In genomic region chr14:61764342-61765122, GRCh38 we compare ENCODE assay signal across 12 cellular contexts. TPM values are rescaled to one million over a fixed set of nuclear protein-coding genes. Genes with fewer than 3 reads are reported as not detected.
DNase-seq lines count a peak whose midpoint lies in the region; FAIRE-seq and TF ChIP-seq lines count a peak whose summit lies in the region.
"Had no signal": no experiment of that assay in that cellular context is flagged by ENCODE, and none has a peak within 500 bp of the region (broad histone marks: within the 10 kb centered on the region; RNA-seq: fewer than 3 reads in every experiment).

No MANE protein-coding gene starts in this region.

- H4K20me1 ChIP-seq in OCI-LY3 (ENCODE audit: insufficient read depth, low read length) (no peaks in the 10 kb centered on the region), endothelial cell of umbilical vein (replicated peaks; ENCODE audit: control insufficient read depth, extremely low read depth, insufficient read depth, low read length) (no peaks in the 10 kb centered on the region)

- H3K36me3 ChIP-seq in OCI-LY3 (replicated peaks; ENCODE audit: low read depth, low read length) (peaks cover 21% of the 10 kb centered on the region), endothelial cell of umbilical vein (ENCODE audit: control insufficient read depth in 2 of 2, extremely low read depth in 1 of 2, insufficient read depth in 2 of 2, low read length in 2 of 2) (peaks cover 0 to 6% of the 10 kb centered on the region in 2 experiments)
- H3K36me3 ChIP-seq: pancreas had no signal

- no peaks in the 10 kb centered on the region for H3K27me3 Mint-ChIP-seq in activated CD4-positive, alpha-beta T cell treated with anti-CD3 and anti-CD28 coated beads, Interleukin-2, amount 10 ng/mL, durations not matched to agents 7 days and 5 days
- H3K27me3 Mint-ChIP-seq in progenitor cell of endocrine pancreas: no peaks in the 10 kb centered on the region

- FAIRE-seq in endothelial cell of umbilical vein (lab: Jason Lieb, UNC): no peak
- FAIRE-seq: pancreas had no signal

- intact Hi-C loops in endothelial cell of umbilical vein (cut with micrococcal nuclease): loop anchor here (2.0 to 10.0 kb wide), 2 partner anchors 70 to 470 kb away; partner anchors contain the start of gene HIF1A

- H3K79me2 ChIP-seq in OCI-LY3 (ENCODE audit: low read length) (peaks cover 42% of the 10 kb centered on the region), endothelial cell of umbilical vein (ENCODE audit: control insufficient read depth, insufficient read depth, low read length) (peaks cover 50% of the 10 kb centered on the region)

- H3K9me3 ChIP-seq in OCI-LY3 (ENCODE audit: insufficient read depth, low read length): no peaks in the 10 kb centered on the region
- H3K9me3 ChIP-seq in endothelial cell of umbilical vein (replicated peaks; ENCODE audit: control insufficient read depth, insufficient read depth, low read length): no peaks in the 10 kb centered on the region
- H3K9me3 ChIP-seq: pancreas had no signal

- CTCF ChIA-PET in activated CD4-positive, alpha-beta T cell treated with anti-CD3 and anti-CD28 coated beads, Interleukin-2, amount 10 ng/mL, durations not matched to agents 7 days and 5 days (lab: Charles Lee): interaction anchor here (0.5 kb wide), 1 partner anchor 39 kb away, joined by 5 read pairs; no protein-coding TSS in a partner anchor
- CTCF ChIA-PET in endothelial cell of umbilical vein (lab: Charles Lee): interaction anchor here (0.9 to 5.6 kb wide), 7 partner anchors 11 to 362 kb away, joined by 3 to 24 read pairs (median 4); no protein-coding TSS in a partner anchor

- no peak for TF ChIP-seq POLR2A in endothelial cell of umbilical vein (IDR thresholded peaks at IDR 0.05; ENCODE audit: low read depth, low read length)

- H3K4me3 Mint-ChIP-seq in activated CD4-positive, alpha-beta T cell treated with anti-CD3 and anti-CD28 coated beads, Interleukin-2, amount 10 ng/mL, durations not matched to agents 7 days and 5 days: peak overlapping the region; percentile 30
- H3K4me3 Mint-ChIP-seq in progenitor cell of endocrine pancreas (ENCODE audit: low read depth): no peak overlapping the region

- H3K4me3 ChIP-seq in OCI-LY3 (ENCODE audit: low read length): no peak overlapping the region
- peak overlapping the region in 2 of 3 experiments; percentile 3 to 83 for H3K4me3 ChIP-seq in endothelial cell of umbilical vein (replicated peaks in 1 of 3; ENCODE audit: insufficient read depth in 1 of 3, low read depth in 1 of 3, low read length in 3 of 3)
- peak overlapping the region; percentile 92 for H3K4me3 ChIP-seq in skeletal muscle cell (ENCODE audit: low read depth, low read length)
- H3K4me3 ChIP-seq: pancreas had no signal

- no peak overlapping the region for H3K9ac ChIP-seq in OCI-LY3 (ENCODE audit: low read length)
- peak overlapping the region; percentile 46 for H3K9ac ChIP-seq in endothelial cell of umbilical vein (replicated peaks; ENCODE audit: extremely low read depth, insufficient read depth, low read length)

- no peak for TF ChIP-seq CTCF in OCI-LY3 (IDR thresholded peaks at IDR 0.05; ENCODE audit: low read depth, low read length)
- TF ChIP-seq CTCF in endothelial cell of umbilical vein (IDR thresholded peaks at IDR 0.05; ENCODE audit: extremely low read depth in 1 of 2, insufficient read depth in 1 of 2, low read depth in 1 of 2, low read length in 2 of 2): no peak
- TF ChIP-seq CTCF in progenitor cell of endocrine pancreas (IDR thresholded peaks at IDR 0.05; ENCODE audit: unreplicated experiment): no peak

- H3K27ac Mint-ChIP-seq in activated CD4-positive, alpha-beta T cell treated with anti-CD3 and anti-CD28 coated beads, Interleukin-2, amount 10 ng/mL, durations not matched to agents 7 days and 5 days: no peak overlapping the region
- no peak overlapping the region for H3K27ac Mint-ChIP-seq in progenitor cell of endocrine pancreas

- H2AFZ ChIP-seq in OCI-LY3 (ENCODE audit: low read depth, low read length) (no peak overlapping the region), endothelial cell of umbilical vein (ENCODE audit: low read depth, low read length) (no peak overlapping the region)

- peaks cover 51% of the 10 kb centered on the region for H3K4me1 Mint-ChIP-seq in activated CD4-positive, alpha-beta T cell treated with anti-CD3 and anti-CD28 coated beads, Interleukin-2, amount 10 ng/mL, durations not matched to agents 7 days and 5 days
- H3K4me1 Mint-ChIP-seq in progenitor cell of endocrine pancreas (ENCODE audit: low read depth): peaks cover 33% of the 10 kb centered on the region

- H3K9me1 ChIP-seq in endothelial cell of umbilical vein (replicated peaks; ENCODE audit: control insufficient read depth, extremely low read depth, insufficient read depth, low read length): no peaks in the 10 kb centered on the region

- H3K27ac ChIP-seq in OCI-LY3 (ENCODE audit: low read length) (no peak overlapping the region), endothelial cell of umbilical vein (ENCODE audit: insufficient read depth, low read depth, low read length) (peak overlapping the region; percentile 44)
- H3K27ac ChIP-seq: pancreas had no signal

- H3K36me3 Mint-ChIP-seq in activated CD4-positive, alpha-beta T cell treated with anti-CD3 and anti-CD28 coated beads, Interleukin-2, amount 10 ng/mL, durations not matched to agents 7 days and 5 days (ENCODE audit: low read depth): peaks cover 13% of the 10 kb centered on the region
- H3K36me3 Mint-ChIP-seq in progenitor cell of endocrine pancreas (ENCODE audit: insufficient read depth): peaks cover 1% of the 10 kb centered on the region

- peak overlapping the region; percentile 15; the same call in 1 of the 2 replicates for H3K4me2 ChIP-seq in OCI-LY3 (ENCODE audit: low read length)
- peak overlapping the region; percentile 73 for H3K4me2 ChIP-seq in endothelial cell of umbilical vein (ENCODE audit: insufficient read depth, low read length)

- no peaks in the 10 kb centered on the region for H3K9me3 Mint-ChIP-seq in activated CD4-positive, alpha-beta T cell treated with anti-CD3 and anti-CD28 coated beads, Interleukin-2, amount 10 ng/mL, durations not matched to agents 7 days and 5 days
- no peaks in the 10 kb centered on the region for H3K9me3 Mint-ChIP-seq in progenitor cell of endocrine pancreas (ENCODE audit: low read depth)

- H3K27me3 ChIP-seq in OCI-LY3 (ENCODE audit: low read depth, low read length) (no peaks in the 10 kb centered on the region), endothelial cell of umbilical vein (ENCODE audit: control insufficient read depth in 2 of 2, insufficient read depth in 2 of 2, low read length in 2 of 2) (no peaks in the 10 kb centered on the region)
- H3K27me3 ChIP-seq: pancreas had no signal

- H3K4me1 ChIP-seq in OCI-LY3 (ENCODE audit: low read length): peaks cover 19% of the 10 kb centered on the region
- H3K4me1 ChIP-seq in endothelial cell of umbilical vein (ENCODE audit: control insufficient read depth, extremely low read depth, insufficient read depth, low read length): peaks cover 29% of the 10 kb centered on the region

- dilution Hi-C loops in endothelial cell of umbilical vein (cut with MboI; ENCODE audit: extremely low pct_ligation_motif_present, low sequenced_read_pairs): no loop called here

- BruUV-seq in endothelial cell of umbilical vein (replicated peaks; lab: Mats Ljungman, UMichigan): no TSS peak

- POLR2A ChIA-PET in activated CD4-positive, alpha-beta T cell treated with anti-CD3 and anti-CD28 coated beads, Interleukin-2, amount 10 ng/mL, durations not matched to agents 7 days and 5 days (lab: Charles Lee): interaction anchor here (0.7 kb wide), 1 partner anchor 45 kb away, joined by 3 read pairs; no protein-coding TSS in a partner anchor
- POLR2A ChIA-PET in endothelial cell of umbilical vein (lab: Charles Lee): interaction anchor here (1.1 kb wide), 1 partner anchor 12 kb away, joined by 3 read pairs; no protein-coding TSS in a partner anchor

- no peak for DNase-seq in activated CD4-positive, alpha-beta T cell treated with anti-CD3 and anti-CD28 coated beads, Interleukin-2, amount 10 ng/mL, durations not matched to agents 7 days and 5 days
- no peak for DNase-seq in activated CD4-positive, alpha-beta T cell treated with anti-CD3 and anti-CD28 coated beads for 1 hour
- DNase-seq in endothelial cell of umbilical vein (ENCODE audit: low read depth, low spot score) (peak; percentile 9), skeletal muscle cell (ENCODE audit: low read depth) (no peak), progenitor cell of endocrine pancreas (ENCODE audit: low spot score, unreplicated experiment) (no peak), NCI-H526 treated with DMSO at 0.1 percent for 48 hours (lab: John Stamatoyannopoulos, UW) (no peak), NCI-H1436 treated with DMSO at 0.1 percent for 48 hours (lab: John Stamatoyannopoulos, UW) (no peak)
- DNase-seq: activated naive CD4-positive, alpha-beta T cell treated with anti-CD3 and anti-CD28 coated beads, Interleukin-2, amount 50 U/mL, for 16 hours; AML-193; NCI-H1930; pancreas had no signal

TF ChIP-seq in endothelial cell of umbilical vein, 7 proteins besides CTCF, POLR2A, EP300 and RAD21 (continues in another document):
- TF ChIP-seq EZH2 (IDR thresholded peaks at IDR 0.05; ENCODE audit: borderline replicate concordance, low read depth, low read length, severe bottlenecking): no peak

RNA-seq across cellular contexts. Expression of gene SNAPC1, which starts 2.3 kb away (rescaled TPM):
- total RNA-seq in activated CD4-positive, alpha-beta T cell treated with anti-CD3 and anti-CD28 coated beads, Interleukin-2, amount 10 ng/mL, durations not matched to agents 7 days and 5 days: 1 to 10 TPM; 5.2 to 5.5 TPM
- 12.7 and 21.8 TPM in 2 replicates for total RNA-seq in endothelial cell of umbilical vein
- polyA plus RNA-seq in endothelial cell of umbilical vein: 7.7 and 14.3 TPM in 2 replicates
- 13.7 and 15.0 TPM in 2 replicates for polyA plus RNA-seq in endothelial cell of umbilical vein (2011; cell fraction: cytosol; rRNA removed)
- polyA plus RNA-seq in endothelial cell of umbilical vein (2011; cell fraction: nucleus; rRNA removed): 8.4 and 13.5 TPM in 2 replicates
- polyA plus RNA-seq in endothelial cell of umbilical vein (2012): 34.1 and 59.0 TPM in 2 replicates
- polyA minus RNA-seq in endothelial cell of umbilical vein: 3.6 TPM in 2 replicates
- 2.4 TPM for polyA minus RNA-seq in endothelial cell of umbilical vein (2011; cell fraction: cytosol; rRNA and poly(A)+ RNA removed)
- polyA minus RNA-seq in endothelial cell of umbilical vein (2011; cell fraction: nucleus; rRNA and poly(A)+ RNA removed): 4.7 and 5.5 TPM in 2 replicates
- 4.9 and 5.2 TPM in 2 replicates for total RNA-seq in progenitor cell of endocrine pancreas

RNA-seq across cellular contexts. Expression of gene SYT16, which starts 48.0 kb away (rescaled TPM):
- total RNA-seq in activated CD4-positive, alpha-beta T cell treated with anti-CD3 and anti-CD28 coated beads, Interleukin-2, amount 10 ng/mL, durations not matched to agents 7 days and 5 days: not detected
- total RNA-seq in endothelial cell of umbilical vein (0.20 and 0.53 TPM in 2 replicates), progenitor cell of endocrine pancreas (1.1 and 1.5 TPM in 2 replicates)
- polyA plus RNA-seq in endothelial cell of umbilical vein: 0.08 and 0.19 TPM in 2 replicates
- polyA plus RNA-seq in endothelial cell of umbilical vein (2011; cell fraction: cytosol; rRNA removed): 0.06 and 0.09 TPM in 2 replicates
- polyA plus RNA-seq in endothelial cell of umbilical vein (2011; cell fraction: nucleus; rRNA removed): 0.11 and 0.62 TPM in 2 replicates
- 0.21 and 1.2 TPM in 2 replicates for polyA plus RNA-seq in endothelial cell of umbilical vein (2012)
- polyA minus RNA-seq in endothelial cell of umbilical vein: 1.8 and 2.4 TPM in 2 replicates
- polyA minus RNA-seq in endothelial cell of umbilical vein (2011; cell fraction: cytosol; rRNA and poly(A)+ RNA removed): not detected
- 0.87 and 1.8 TPM in 2 replicates for polyA minus RNA-seq in endothelial cell of umbilical vein (2011; cell fraction: nucleus; rRNA and poly(A)+ RNA removed)
